In the genomic region with DNA sequence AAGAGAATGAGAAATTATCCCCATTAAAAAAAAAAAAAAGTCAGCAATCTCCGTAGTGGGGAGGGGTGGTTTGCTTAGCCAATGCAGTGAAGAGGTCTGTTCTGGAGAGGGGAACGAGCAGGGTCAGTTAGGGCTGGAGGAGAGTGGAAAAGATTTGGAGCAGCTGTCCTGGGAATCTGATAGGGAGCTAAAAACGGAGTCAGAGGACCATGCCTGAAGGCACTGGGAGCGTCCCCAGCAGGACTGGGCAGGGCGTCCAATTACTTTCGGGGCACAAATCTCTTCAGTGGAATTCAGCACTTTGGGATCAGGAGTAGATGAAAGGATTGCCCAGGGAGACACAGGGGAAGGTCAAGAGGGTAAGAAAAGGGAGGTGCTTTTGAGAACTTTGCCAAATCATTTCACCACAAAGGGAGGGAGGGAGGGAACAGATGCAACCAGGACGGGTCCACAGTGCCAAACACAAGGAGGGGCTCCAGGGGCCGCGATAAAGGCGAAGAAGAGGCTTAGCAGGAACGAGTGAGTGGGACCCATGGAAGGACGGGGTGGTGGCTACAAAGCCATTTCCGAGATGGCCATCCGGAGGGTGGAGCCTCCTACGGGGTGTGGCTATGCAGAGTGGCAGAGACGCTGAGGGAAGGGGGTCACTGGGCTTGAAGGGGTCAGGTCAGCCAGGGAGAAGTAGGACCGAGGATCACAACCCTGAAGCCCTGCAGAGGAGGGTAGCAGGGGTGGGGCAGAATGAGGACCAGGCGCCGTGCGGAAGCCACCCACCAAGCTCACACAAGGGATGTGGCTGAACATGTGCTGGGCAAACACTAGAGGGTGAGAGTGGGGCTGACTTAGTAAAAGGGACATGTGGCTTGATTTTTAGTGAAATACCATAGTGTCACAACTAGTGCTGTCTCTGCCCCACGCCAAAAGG, we compare ENCODE assay signal across 1 cellular context.
TF ChIP-seq lines count a peak whose summit lies in the region.

No MANE protein-coding gene starts in this region.

TF ChIP-seq in K562, 482 proteins besides CTCF, POLR2A, EP300 and RAD21 (continued from another document and continues in another):
- TF ChIP-seq RERE (CRISPR knock-in tag; IDR thresholded peaks at IDR 0.05; ENCODE audit: borderline replicate concordance) (no peak), GABPB1 (CRISPR knock-in tag; IDR thresholded peaks at IDR 0.05) (no peak), ZBTB8A (IDR thresholded peaks at IDR 0.05; ENCODE audit: partially characterized antibody) (no peak), MCM5 (IDR thresholded peaks at IDR 0.05; ENCODE audit: low read depth) (no peak), GTF2A2 (tag; IDR thresholded peaks at IDR 0.05) (no peak), HDAC8 (tag; IDR thresholded peaks at IDR 0.05) (no peak), ZNF384 (IDR thresholded peaks at IDR 0.05; ENCODE audit: low read depth, low read length) (peak; percentile 25; the same call in 1 of the 2 replicates), SP2 (IDR thresholded peaks at IDR 0.05; ENCODE audit: extremely low read depth, low read depth, low read length, poor library complexity, severe bottlenecking) (no peak), XRCC5 (IDR thresholded peaks at IDR 0.05; ENCODE audit: low read depth, low read length) (no peak), ARHGAP35 (IDR thresholded peaks at IDR 0.05; ENCODE audit: partially characterized antibody) (no peak), TARDBP (IDR thresholded peaks at IDR 0.05) (no peak), SMAD2 (IDR thresholded peaks at IDR 0.05; ENCODE audit: low read depth, low read length) (no peak), ZFX (CRISPR knock-in tag; IDR thresholded peaks at IDR 0.05) (no peak), CHCHD3 (CRISPR knock-in tag; IDR thresholded peaks at IDR 0.05) (no peak), E2F8 (IDR thresholded peaks at IDR 0.05; ENCODE audit: low read depth, partially characterized antibody) (no peak), ZBTB26 (CRISPR knock-in tag; IDR thresholded peaks at IDR 0.05) (no peak), MEF2A (IDR thresholded peaks at IDR 0.05; ENCODE audit: control insufficient read depth, low read depth, low read length) (no peak), STAT6 (CRISPR knock-in tag; IDR thresholded peaks at IDR 0.05) (no peak), JUN (IDR thresholded peaks at IDR 0.05; ENCODE audit: borderline replicate concordance, low read depth, low read length) (no peak), JUN (CRISPR knock-in tag; IDR thresholded peaks at IDR 0.05; ENCODE audit: borderline replicate concordance) (no peak), ZNF232 (CRISPR knock-in tag; IDR thresholded peaks at IDR 0.05) (no peak)
- TF ChIP-seq, protein P1, sequence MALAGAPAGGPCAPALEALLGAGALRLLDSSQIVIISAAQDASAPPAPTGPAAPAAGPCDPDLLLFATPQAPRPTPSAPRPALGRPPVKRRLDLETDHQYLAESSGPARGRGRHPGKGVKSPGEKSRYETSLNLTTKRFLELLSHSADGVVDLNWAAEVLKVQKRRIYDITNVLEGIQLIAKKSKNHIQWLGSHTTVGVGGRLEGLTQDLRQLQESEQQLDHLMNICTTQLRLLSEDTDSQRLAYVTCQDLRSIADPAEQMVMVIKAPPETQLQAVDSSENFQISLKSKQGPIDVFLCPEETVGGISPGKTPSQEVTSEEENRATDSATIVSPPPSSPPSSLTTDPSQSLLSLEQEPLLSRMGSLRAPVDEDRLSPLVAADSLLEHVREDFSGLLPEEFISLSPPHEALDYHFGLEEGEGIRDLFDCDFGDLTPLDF (CRISPR knock-in tag; IDR thresholded peaks at IDR 0.05), result no peak
- TF ChIP-seq, protein P2, sequence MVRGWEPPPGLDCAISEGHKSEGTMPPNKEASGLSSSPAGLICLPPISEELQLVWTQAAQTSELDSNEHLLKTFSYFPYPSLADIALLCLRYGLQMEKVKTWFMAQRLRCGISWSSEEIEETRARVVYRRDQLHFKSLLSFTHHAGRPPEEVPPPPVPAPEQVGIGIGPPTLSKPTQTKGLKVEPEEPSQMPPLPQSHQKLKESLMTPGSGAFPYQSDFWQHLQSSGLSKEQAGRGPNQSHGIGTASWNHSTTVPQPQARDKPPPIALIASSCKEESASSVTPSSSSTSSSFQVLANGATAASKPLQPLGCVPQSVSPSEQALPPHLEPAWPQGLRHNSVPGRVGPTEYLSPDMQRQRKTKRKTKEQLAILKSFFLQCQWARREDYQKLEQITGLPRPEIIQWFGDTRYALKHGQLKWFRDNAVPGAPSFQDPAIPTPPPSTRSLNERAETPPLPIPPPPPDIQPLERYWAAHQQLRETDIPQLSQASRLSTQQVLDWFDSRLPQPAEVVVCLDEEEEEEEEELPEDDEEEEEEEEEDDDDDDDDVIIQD (CRISPR knock-in tag; IDR thresholded peaks at IDR 0.05), result no peak
- TF ChIP-seq, protein P3, sequence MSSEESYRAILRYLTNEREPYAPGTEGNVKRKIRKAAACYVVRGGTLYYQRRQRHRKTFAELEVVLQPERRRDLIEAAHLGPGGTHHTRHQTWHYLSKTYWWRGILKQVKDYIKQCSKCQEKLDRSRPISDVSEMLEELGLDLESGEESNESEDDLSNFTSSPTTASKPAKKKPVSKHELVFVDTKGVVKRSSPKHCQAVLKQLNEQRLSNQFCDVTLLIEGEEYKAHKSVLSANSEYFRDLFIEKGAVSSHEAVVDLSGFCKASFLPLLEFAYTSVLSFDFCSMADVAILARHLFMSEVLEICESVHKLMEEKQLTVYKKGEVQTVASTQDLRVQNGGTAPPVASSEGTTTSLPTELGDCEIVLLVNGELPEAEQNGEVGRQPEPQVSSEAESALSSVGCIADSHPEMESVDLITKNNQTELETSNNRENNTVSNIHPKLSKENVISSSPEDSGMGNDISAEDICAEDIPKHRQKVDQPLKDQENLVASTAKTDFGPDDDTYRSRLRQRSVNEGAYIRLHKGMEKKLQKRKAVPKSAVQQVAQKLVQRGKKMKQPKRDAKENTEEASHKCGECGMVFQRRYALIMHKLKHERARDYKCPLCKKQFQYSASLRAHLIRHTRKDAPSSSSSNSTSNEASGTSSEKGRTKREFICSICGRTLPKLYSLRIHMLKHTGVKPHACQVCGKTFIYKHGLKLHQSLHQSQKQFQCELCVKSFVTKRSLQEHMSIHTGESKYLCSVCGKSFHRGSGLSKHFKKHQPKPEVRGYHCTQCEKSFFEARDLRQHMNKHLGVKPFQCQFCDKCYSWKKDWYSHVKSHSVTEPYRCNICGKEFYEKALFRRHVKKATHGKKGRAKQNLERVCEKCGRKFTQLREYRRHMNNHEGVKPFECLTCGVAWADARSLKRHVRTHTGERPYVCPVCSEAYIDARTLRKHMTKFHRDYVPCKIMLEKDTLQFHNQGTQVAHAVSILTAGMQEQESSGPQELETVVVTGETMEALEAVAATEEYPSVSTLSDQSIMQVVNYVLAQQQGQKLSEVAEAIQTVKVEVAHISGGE (CRISPR knock-in tag; IDR thresholded peaks at IDR 0.05), result no peak
- TF ChIP-seq, protein P4, sequence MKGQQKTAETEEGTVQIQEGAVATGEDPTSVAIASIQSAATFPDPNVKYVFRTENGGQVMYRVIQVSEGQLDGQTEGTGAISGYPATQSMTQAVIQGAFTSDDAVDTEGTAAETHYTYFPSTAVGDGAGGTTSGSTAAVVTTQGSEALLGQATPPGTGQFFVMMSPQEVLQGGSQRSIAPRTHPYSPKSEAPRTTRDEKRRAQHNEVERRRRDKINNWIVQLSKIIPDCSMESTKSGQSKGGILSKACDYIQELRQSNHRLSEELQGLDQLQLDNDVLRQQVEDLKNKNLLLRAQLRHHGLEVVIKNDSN (CRISPR knock-in tag; IDR thresholded peaks at IDR 0.05), result 0 out of 2 replicates have a peak, but pooled peaks have one; percentile 8
- TF ChIP-seq, protein P5, sequence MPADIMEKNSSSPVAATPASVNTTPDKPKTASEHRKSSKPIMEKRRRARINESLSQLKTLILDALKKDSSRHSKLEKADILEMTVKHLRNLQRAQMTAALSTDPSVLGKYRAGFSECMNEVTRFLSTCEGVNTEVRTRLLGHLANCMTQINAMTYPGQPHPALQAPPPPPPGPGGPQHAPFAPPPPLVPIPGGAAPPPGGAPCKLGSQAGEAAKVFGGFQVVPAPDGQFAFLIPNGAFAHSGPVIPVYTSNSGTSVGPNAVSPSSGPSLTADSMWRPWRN (IDR thresholded peaks at IDR 0.05; ENCODE audit: low read depth), result no peak
